Comparison of ENCODE assay signal across 31 cellular contexts in genomic region chr15:51131596-51132290, GRCh38. TPM values are rescaled to one million over a fixed set of nuclear protein-coding genes. Genes with fewer than 3 reads are reported as not detected.
DNase-seq lines count a peak whose midpoint lies in the region; ATAC-seq, FAIRE-seq and TF ChIP-seq lines count a peak whose summit lies in the region.
"Had no signal": no experiment of that assay in that cellular context is flagged by ENCODE, and none has a peak within 500 bp of the region (broad histone marks: within the 10 kb centered on the region; RNA-seq: fewer than 3 reads in every experiment).

No MANE protein-coding gene starts in this region.

- TF ChIP-seq EP300 in A549 (IDR thresholded peaks at IDR 0.05), result no peak

- no peak overlapping the region for H3K9ac ChIP-seq in mucosa of rectum (ENCODE audit: low read depth in 1 of 2, low read length in 2 of 2)

- peak overlapping the region; percentile 47; the same call in 2 of the 3 replicates for H3K4me2 ChIP-seq in A549

- TF ChIP-seq POLR2A in A549 (IDR thresholded peaks at IDR 0.05; ENCODE audit: low read length), result no peak

- TF ChIP-seq CTCF in A549 (IDR thresholded peaks at IDR 0.05) (no peak), brain microvascular endothelial cell (IDR thresholded peaks at IDR 0.05; ENCODE audit: low read depth, low read length, missing control alignments) (no peak)

- H3K36me3 ChIP-seq in brain microvascular endothelial cell (replicated peaks) (no peaks in the 10 kb centered on the region), mucosa of rectum (ENCODE audit: control insufficient read depth in 2 of 2, insufficient read depth in 2 of 2, low read length in 2 of 2) (no peaks in the 10 kb centered on the region), H7 (replicated peaks; ENCODE audit: control insufficient read depth, insufficient read depth, low read length) (no peaks in the 10 kb centered on the region)
- H3K36me3 ChIP-seq: cardiac muscle cell, heart left ventricle, suprapubic skin, uterus, WERI-Rb-1 had no signal

- no peak for TF ChIP-seq RAD21 in A549 (conservative IDR thresholded peaks at IDR 0.05 in 1 of 2, IDR thresholded peaks at IDR 0.05 in 1 of 2)

- POLR2A ChIA-PET in A549 (lab: Yijun Ruan, JAX), result no interaction called here

- H3K4me1 ChIP-seq in A549 (peaks cover 13% of the 10 kb centered on the region), mucosa of rectum (ENCODE audit: control insufficient read depth in 2 of 2, insufficient read depth in 2 of 2, low read length in 2 of 2) (peaks cover 10 to 12% of the 10 kb centered on the region in 2 donors)
- H3K4me1 ChIP-seq: uterus had no signal

- CTCF ChIA-PET in A549 (lab: Yijun Ruan, JAX), result interaction anchor here (0.7 to 3.5 kb wide), 10 partner anchors 10 to 271 kb away, joined by 3 to 16 read pairs (median 6); no protein-coding TSS in a partner anchor

- H3K4me3 ChIP-seq in A549, result no peak overlapping the region
- no peak overlapping the region for H3K4me3 ChIP-seq in brain microvascular endothelial cell (ENCODE audit: low read depth, low read length)
- H3K4me3 ChIP-seq in mucosa of rectum (ENCODE audit: low read length in 2 of 2), result no peak overlapping the region
- no peak overlapping the region for H3K4me3 ChIP-seq in H7 (ENCODE audit: insufficient read depth, low read depth, low read length)
- H3K4me3 ChIP-seq: cardiac muscle cell, GM12878, heart left ventricle, skin epidermis, suprapubic skin, uterus had no signal

- 57% methylated on average over 4 of the region's 4 CpGs for WGBS in A549 (ENCODE audit: missing lambda C conversion rate)

- DNase-seq in A549 (ENCODE audit: low read depth in 1 of 2, low spot score in 1 of 2) (no peak), HT1080 (ENCODE audit: low read depth) (peak; percentile 60), brain microvascular endothelial cell (no peak), frontal cortex (ENCODE audit: low spot score in 2 of 2) (no peak), H7 (no peak), Ammon's horn (ENCODE audit: low spot score) (no peak), NCI-H128 (lab: John Stamatoyannopoulos, UW; ENCODE audit: unreplicated experiment) (no peak)
- DNase-seq: activated CD4-positive, alpha-beta T cell treated with anti-CD3 and anti-CD28 coated beads for 4 hours; activated T-cell treated with anti-CD3 and anti-CD28 coated beads for 4 hours; amygdala; CD8-positive, alpha-beta memory T cell; cortex of kidney; H9; heart left ventricle; midbrain; naive thymus-derived CD8-positive, alpha-beta T cell; NCI-H1048; NCI-H1694; NCI-H748 treated with DMSO at 0.1 percent for 48 hours; nucleus accumbens; SIG-M5; stimulated activated naive CD4-positive, alpha-beta T cell treated with Interleukin-2 at 50 U/mL for 16 hours; uterus; WERI-Rb-1 had no signal

- H3K27ac ChIP-seq in A549, result peak overlapping the region; percentile 54 to 57
- peak overlapping the region; percentile 83 for H3K27ac ChIP-seq in brain microvascular endothelial cell
- H3K27ac ChIP-seq in mucosa of rectum (ENCODE audit: low read depth in 2 of 2, low read length in 2 of 2), result peak overlapping the region; percentile 21 to 56
- H3K27ac ChIP-seq: cardiac muscle cell, WERI-Rb-1 had no signal

- H3K9me3 ChIP-seq in A549 (no peaks in the 10 kb centered on the region), mucosa of rectum (ENCODE audit: control insufficient read depth in 2 of 2, low read length in 2 of 2) (no peaks in the 10 kb centered on the region)
- H3K9me3 ChIP-seq: heart left ventricle, suprapubic skin, uterus had no signal

- H3K27me3 ChIP-seq in brain microvascular endothelial cell (replicated peaks) (no peaks in the 10 kb centered on the region), mucosa of rectum (ENCODE audit: control insufficient read depth in 2 of 2, insufficient read depth in 2 of 2, low read length in 2 of 2) (no peaks in the 10 kb centered on the region), H7 (ENCODE audit: control insufficient read depth, insufficient read depth, low read length) (no peaks in the 10 kb centered on the region)
- H3K27me3 ChIP-seq: cardiac muscle cell, heart left ventricle, suprapubic skin, uterus had no signal

- no peak for ATAC-seq in A549
- ATAC-seq: activated naive CD4-positive, alpha-beta T cell treated with anti-CD3 and anti-CD28 coated beads, Interleukin-2, amount 50 U/mL, for 72 hours; naive thymus-derived CD8-positive, alpha-beta T cell had no signal

- FAIRE-seq in A549 (lab: Jason Lieb, UNC) (no peak), frontal cortex (lab: Jason Lieb, UNC) (no peak)
- FAIRE-seq: GM12878, GM19239 had no signal

- in situ Hi-C loops in brain microvascular endothelial cell (cut with HindIII; ENCODE audit: low pct_ligation_motif_present, low sequenced_read_pairs), result no loop called here

TF ChIP-seq in A549, 52 proteins besides CTCF, POLR2A, EP300 and RAD21:
- TF ChIP-seq RNF2 (IDR thresholded peaks at IDR 0.05; ENCODE audit: borderline replicate concordance, low read depth) (no peak), CHD2 (IDR thresholded peaks at IDR 0.05; ENCODE audit: low read length, partially characterized antibody) (no peak), HDAC2 (IDR thresholded peaks at IDR 0.05) (no peak), MAX (IDR thresholded peaks at IDR 0.05) (no peak), TP53 (CRISPR knock-in tag; IDR thresholded peaks at IDR 0.05) (no peak), JUN (IDR thresholded peaks at IDR 0.05) (no peak), CHD4 (IDR thresholded peaks at IDR 0.05; ENCODE audit: borderline replicate concordance) (no peak)
- TF ChIP-seq, protein P1, sequence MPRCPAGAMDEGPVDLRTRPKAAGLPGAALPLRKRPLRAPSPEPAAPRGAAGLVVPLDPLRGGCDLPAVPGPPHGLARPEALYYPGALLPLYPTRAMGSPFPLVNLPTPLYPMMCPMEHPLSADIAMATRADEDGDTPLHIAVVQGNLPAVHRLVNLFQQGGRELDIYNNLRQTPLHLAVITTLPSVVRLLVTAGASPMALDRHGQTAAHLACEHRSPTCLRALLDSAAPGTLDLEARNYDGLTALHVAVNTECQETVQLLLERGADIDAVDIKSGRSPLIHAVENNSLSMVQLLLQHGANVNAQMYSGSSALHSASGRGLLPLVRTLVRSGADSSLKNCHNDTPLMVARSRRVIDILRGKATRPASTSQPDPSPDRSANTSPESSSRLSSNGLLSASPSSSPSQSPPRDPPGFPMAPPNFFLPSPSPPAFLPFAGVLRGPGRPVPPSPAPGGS (IDR thresholded peaks at IDR 0.05), result no peak
- TF ChIP-seq, protein P2, sequence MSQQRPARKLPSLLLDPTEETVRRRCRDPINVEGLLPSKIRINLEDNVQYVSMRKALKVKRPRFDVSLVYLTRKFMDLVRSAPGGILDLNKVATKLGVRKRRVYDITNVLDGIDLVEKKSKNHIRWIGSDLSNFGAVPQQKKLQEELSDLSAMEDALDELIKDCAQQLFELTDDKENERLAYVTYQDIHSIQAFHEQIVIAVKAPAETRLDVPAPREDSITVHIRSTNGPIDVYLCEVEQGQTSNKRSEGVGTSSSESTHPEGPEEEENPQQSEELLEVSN (IDR thresholded peaks at IDR 0.05; ENCODE audit: borderline replicate concordance, low read depth), result no peak

RNA-seq across cellular contexts. Expression of gene TNFAIP8L3, which starts 37.0 kb away (rescaled TPM):
- polyA plus RNA-seq in A549 (2011; rRNA removed) (0.26 and 0.57 TPM in 2 replicates), A549 (2017; fragmentation: RNase III; extraction: RNeasy Plus Mini Kit Qiagen cat#74134 plus additional on column Dnase treatment) (1.4 to 1.8 TPM (median 1.4 TPM) in 3 replicates)
- polyA plus RNA-seq in A549 (2012; cell fraction: cytosol; rRNA removed), result 0.12 and 0.14 TPM in 2 replicates
- 0.02 and 0.06 TPM in 2 replicates for polyA plus RNA-seq in A549 (2012; cell fraction: nucleus; rRNA removed)
- 0.17 and 0.29 TPM in 2 replicates for polyA minus RNA-seq in A549 (2011; rRNA and poly(A)+ RNA removed)
- total RNA-seq in HT1080 (2014; rRNA removed; shearing (Covaris generic)), result 1.8 and 2.3 TPM in 2 replicates
- 1.7 and 1.8 TPM in 2 replicates for polyA plus RNA-seq in HT1080 (2015; cell fraction: cytosol; rRNA removed)
- polyA plus RNA-seq in HT1080 (2015; cell fraction: nucleus; rRNA removed), result 0.43 and 1.3 TPM in 2 replicates
- 2.9 TPM for total RNA-seq in frontal cortex
- total RNA-seq in H7 (2014; rRNA removed; shearing (Covaris generic)), result 0.28 and 0.41 TPM in 2 replicates
- total RNA-seq: cardiac muscle cell; GM12878; naive thymus-derived CD8-positive, alpha-beta T cell had no signal
- polyA plus RNA-seq: cardiac muscle cell; CD8-positive, alpha-beta memory T cell; naive thymus-derived CD8-positive, alpha-beta T cell had no signal
